ENCODE assay signal across 14 cellular contexts in genomic region chr2:240795916-240796510, GRCh38. TPM values are rescaled to one million over a fixed set of nuclear protein-coding genes. Genes with fewer than 3 reads are reported as not detected.
"Had no signal": no experiment of that assay in that cellular context is flagged by ENCODE, and none has a peak within 500 bp of the region (broad histone marks: within the 10 kb centered on the region; RNA-seq: fewer than 3 reads in every experiment).

No MANE protein-coding gene starts in this region.

- H3K27ac ChIP-seq: cardiac muscle cell, coronary artery, left lung, VCaP had no signal

- H3K9me3 ChIP-seq: left lung, tibial nerve had no signal

- H3K4me3 ChIP-seq: cardiac muscle cell, coronary artery, left lung, tibial nerve had no signal

- DNase-seq: activated CD4-positive, alpha-beta T cell treated with anti-CD3 and anti-CD28 coated beads, Interleukin-2, amount 10 ng/mL, durations not matched to agents 7 days and 5 days; activated gamma-delta T cell; activated naive CD8-positive, alpha-beta T cell treated with anti-CD3 and anti-CD28 coated beads, Interleukin-2, amount 50 U/mL, for 24 hours; effector CD4-positive, alpha-beta T cell; foreskin melanocyte; stimulated activated CD4-positive, alpha-beta T cell treated with anti-CD3 and anti-CD28 coated beads, Interleukin-1b, Interleukin-23, amount 100 ng/mL, for 48 hours; T-helper 9 cell had no signal

- H3K4me1 ChIP-seq: left lung had no signal

- H3K36me3 ChIP-seq: cardiac muscle cell, left lung, tibial nerve had no signal

- ATAC-seq: left lung; stimulated activated memory B cell treated with anti-CD40 and anti-IgM and Interleukin-4, amounts not matched to agents 10 μg/mL and 1 μg/mL and 100 μg/mL, for 72 hours had no signal

- H3K27me3 ChIP-seq: cardiac muscle cell had no signal

RNA-seq across cellular contexts. Expression of gene KIF1A, which starts 24.0 kb away (rescaled TPM):
- total RNA-seq: mesenteric fat pad had no signal
